Comparison of ENCODE assay signal across 12 cellular contexts in the genomic region with DNA sequence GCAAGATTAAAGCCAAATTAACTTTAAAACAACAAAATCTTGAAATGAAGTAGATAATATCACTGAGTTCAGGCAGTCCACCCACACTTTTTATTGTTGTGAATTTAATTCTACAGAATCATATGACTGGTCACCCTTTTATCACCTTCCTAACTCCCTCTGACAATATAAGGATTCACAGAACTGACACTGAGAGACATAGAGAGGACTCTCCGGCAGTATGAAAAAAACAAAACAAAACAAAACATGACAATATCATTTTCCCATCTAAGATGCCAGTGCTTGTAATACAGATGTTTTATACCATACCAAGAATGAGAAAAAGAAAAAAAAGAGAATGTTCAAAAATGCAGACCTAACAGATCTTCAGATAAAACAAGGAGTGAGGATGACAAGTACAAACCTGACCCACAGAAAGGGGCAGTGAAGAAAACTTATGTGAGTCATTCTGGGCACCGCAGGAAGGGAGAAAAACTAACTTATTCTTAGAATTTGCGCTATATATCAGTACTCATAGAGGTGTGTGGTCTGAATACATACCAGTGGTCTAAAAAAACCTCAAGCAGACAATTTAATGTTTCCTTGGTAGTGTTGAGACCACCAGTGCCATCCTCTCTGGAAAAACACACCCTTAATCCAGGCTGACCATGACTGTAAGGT.
A peak's percentile ranks its signal among the peaks of the same experiment; 100 is the strongest.
DNase-seq lines count a peak whose midpoint lies in the region; ATAC-seq and TF ChIP-seq lines count a peak whose summit lies in the region.
"Had no signal": no experiment of that assay in that cellular context is flagged by ENCODE, and none has a peak within 500 bp of the region (broad histone marks: within the 10 kb centered on the region; RNA-seq: fewer than 3 reads in every experiment).

No MANE protein-coding gene starts in this region.

- no peaks in the 10 kb centered on the region for H3K9me3 ChIP-seq in adipocyte (ENCODE audit: control insufficient read depth, low read length)
- H3K9me3 ChIP-seq: esophagus squamous epithelium, upper lobe of left lung had no signal

- no peaks in the 10 kb centered on the region for H3K9me3 Mint-ChIP-seq in activated T-cell treated with anti-CD3 and anti-CD28 coated beads, Interleukin-2, amount 50 U/mL, for 24 hours
- no peaks in the 10 kb centered on the region for H3K9me3 Mint-ChIP-seq in stimulated activated memory B cell treated with anti-CD40 and anti-IgM and Interleukin-4, amounts not matched to agents 10 μg/mL and 1 μg/mL and 100 μg/mL, for 72 hours

- H3K36me3 ChIP-seq in adipocyte (ENCODE audit: control insufficient read depth, insufficient read depth, low read length, severe bottlenecking) = no peaks in the 10 kb centered on the region
- H3K36me3 ChIP-seq: esophagus squamous epithelium, upper lobe of left lung had no signal

- peaks cover 32% of the 10 kb centered on the region for H3K36me3 Mint-ChIP-seq in activated T-cell treated with anti-CD3 and anti-CD28 coated beads, Interleukin-2, amount 50 U/mL, for 24 hours (ENCODE audit: low read depth)
- peaks cover 58% of the 10 kb centered on the region for H3K36me3 Mint-ChIP-seq in stimulated activated memory B cell treated with anti-CD40 and anti-IgM and Interleukin-4, amounts not matched to agents 10 μg/mL and 1 μg/mL and 100 μg/mL, for 72 hours

- H3K27me3 Mint-ChIP-seq in activated T-cell treated with anti-CD3 and anti-CD28 coated beads, Interleukin-2, amount 50 U/mL, for 24 hours = no peaks in the 10 kb centered on the region
- no peaks in the 10 kb centered on the region for H3K27me3 Mint-ChIP-seq in stimulated activated memory B cell treated with anti-CD40 and anti-IgM and Interleukin-4, amounts not matched to agents 10 μg/mL and 1 μg/mL and 100 μg/mL, for 72 hours

- CTCF ChIA-PET in HEK293T (lab: Yijun Ruan, JAX) = no interaction called here

- peak overlapping the region; percentile 78 for H3K27ac Mint-ChIP-seq in activated T-cell treated with anti-CD3 and anti-CD28 coated beads, Interleukin-2, amount 50 U/mL, for 24 hours
- H3K27ac Mint-ChIP-seq in stimulated activated memory B cell treated with anti-CD40 and anti-IgM and Interleukin-4, amounts not matched to agents 10 μg/mL and 1 μg/mL and 100 μg/mL, for 72 hours = peak overlapping the region; percentile 50

- peaks cover 65% of the 10 kb centered on the region for H3K4me1 Mint-ChIP-seq in activated T-cell treated with anti-CD3 and anti-CD28 coated beads, Interleukin-2, amount 50 U/mL, for 24 hours (ENCODE audit: low read depth)
- peaks cover 67% of the 10 kb centered on the region for H3K4me1 Mint-ChIP-seq in stimulated activated memory B cell treated with anti-CD40 and anti-IgM and Interleukin-4, amounts not matched to agents 10 μg/mL and 1 μg/mL and 100 μg/mL, for 72 hours

- POLR2A ChIA-PET in HEK293T (lab: Yijun Ruan, JAX) = no interaction called here

- H3K27me3 ChIP-seq in adipocyte (replicated peaks; ENCODE audit: control insufficient read depth, insufficient read depth, low read length) = no peaks in the 10 kb centered on the region
- H3K27me3 ChIP-seq: esophagus squamous epithelium, upper lobe of left lung had no signal

- no peak for DNase-seq in activated T-cell treated with anti-CD3 and anti-CD28 coated beads, Interleukin-2, amount 50 U/mL, for 24 hours
- DNase-seq in activated T-cell treated with anti-CD3 and anti-CD28 coated beads for 4 hours = no peak
- peak; percentile 36 for DNase-seq in adipocyte (ENCODE audit: low read depth)
- DNase-seq in NCI-H1048 (lab: John Stamatoyannopoulos, UW) = no peak
- DNase-seq in HEK293T (ENCODE audit: extremely low spot score) = no peak
- DNase-seq: amygdala, esophagus squamous epithelium, midbrain, upper lobe of left lung had no signal

- no peak overlapping the region for H3K4me3 Mint-ChIP-seq in activated T-cell treated with anti-CD3 and anti-CD28 coated beads, Interleukin-2, amount 50 U/mL, for 24 hours
- no peak overlapping the region for H3K4me3 Mint-ChIP-seq in stimulated activated memory B cell treated with anti-CD40 and anti-IgM and Interleukin-4, amounts not matched to agents 10 μg/mL and 1 μg/mL and 100 μg/mL, for 72 hours

- ATAC-seq in HG03469 (IDR thresholded peaks at IDR 0.05; ENCODE audit: unreplicated experiment) (peak; percentile 48), HG02623 (IDR thresholded peaks at IDR 0.05; ENCODE audit: unreplicated experiment) (no peak)
- ATAC-seq in stimulated activated memory B cell treated with anti-CD40 and anti-IgM and Interleukin-4, amounts not matched to agents 10 μg/mL and 1 μg/mL and 100 μg/mL, for 72 hours = peak; percentile 67

- no peak overlapping the region for H3K9ac ChIP-seq in adipocyte (ENCODE audit: low read length)

- H3K4me1 ChIP-seq in adipocyte (ENCODE audit: control insufficient read depth, insufficient read depth, low read length) = no peaks in the 10 kb centered on the region

- no peak overlapping the region for H3K4me3 ChIP-seq in adipocyte (ENCODE audit: low read length)
- H3K4me3 ChIP-seq: esophagus squamous epithelium, upper lobe of left lung had no signal

TF ChIP-seq in HEK293T, 16 proteins besides CTCF, POLR2A, EP300 and RAD21:
- TF ChIP-seq CTBP1 (IDR thresholded peaks at IDR 0.05; ENCODE audit: borderline replicate concordance) (no peak), ELF4 (IDR thresholded peaks at IDR 0.05) (no peak)
